8 cellular contexts compared by ENCODE assay signal in genomic region chr6:43390753-43391447, GRCh38. TPM values are rescaled to one million over a fixed set of nuclear protein-coding genes. Genes with fewer than 3 reads are reported as not detected.
DNase-seq lines count a peak whose midpoint lies in the region; ATAC-seq, FAIRE-seq and TF ChIP-seq lines count a peak whose summit lies in the region.
"Not testable (repeated sequence)": the region's sequence is repeated elsewhere in the genome, so short reads cannot be mapped to it uniquely, and the experiment has no call there.

No MANE protein-coding gene starts in this region.

- H3K27ac Mint-ChIP-seq in CD14-positive monocyte: peak overlapping the region in 1 of 7 donors; percentile 21
- H3K27ac Mint-ChIP-seq in T-helper 2 cell treated with Interferon-gamma antibody and Interleukin-4, amounts not matched to agents 5 μg/mL and 100 μg/mL, for 36 hours; stimulated activated naive B cell treated with anti-CD40 and anti-IgM and Interleukin-4, amounts not matched to agents 10 μg/mL and 1 μg/mL and 100 μg/mL, for 72 hours: not testable (repeated sequence)
- H3K27ac Mint-ChIP-seq in naive thymus-derived CD8-positive, alpha-beta T cell: peak overlapping the region in 7 of 10 donors; percentile 3 to 77 (median 44)

- FAIRE-seq in GM12891 (lab: Jason Lieb, UNC): peak; percentile 50

- peaks cover 47 to 76% (median 60%) of the 10 kb centered on the region in 3 donors for H3K27me3 Mint-ChIP-seq in CD14-positive monocyte (ENCODE audit: low read depth in 3 of 3)
- H3K27me3 Mint-ChIP-seq in T-helper 2 cell treated with Interferon-gamma antibody and Interleukin-4, amounts not matched to agents 5 μg/mL and 100 μg/mL, for 36 hours (ENCODE audit: low read depth): peaks cover 76% of the 10 kb centered on the region
- not testable (repeated sequence) for H3K27me3 Mint-ChIP-seq in activated T-cell treated with anti-CD3 and anti-CD28 coated beads, Interleukin-2, amount 50 U/mL, for 4 hours (ENCODE audit: low read depth)
- H3K27me3 Mint-ChIP-seq in naive thymus-derived CD8-positive, alpha-beta T cell: peaks cover 3 to 27% (median 3%) of the 10 kb centered on the region in 5 donors
- peaks cover 0 to 27% of the 10 kb centered on the region in 2 donors for H3K27me3 Mint-ChIP-seq in stimulated activated naive B cell treated with anti-CD40 and anti-IgM and Interleukin-4, amounts not matched to agents 10 μg/mL and 1 μg/mL and 100 μg/mL, for 72 hours

- peak overlapping the region; percentile 20 for H3K4me3 ChIP-seq in effector memory CD4-positive, alpha-beta T cell (ENCODE audit: insufficient read depth, low read depth, low read length, poor library complexity, severe bottlenecking)

- DNase-seq in CD14-positive monocyte (ENCODE audit: low spot score); GM12891 (ENCODE audit: insufficient read length, low spot score); T-helper 2 cell treated with Interferon-gamma antibody and Interleukin-4, amounts not matched to agents 5 μg/mL and 100 μg/mL, for 36 hours (ENCODE audit: low spot score); activated T-cell treated with anti-CD3 and anti-CD28 coated beads, Interleukin-2, amount 50 U/mL, for 4 hours; effector memory CD4-positive, alpha-beta T cell; naive thymus-derived CD8-positive, alpha-beta T cell; stimulated activated naive B cell treated with anti-CD40 and anti-IgM and Interleukin-4, amounts not matched to agents 10 μg/mL and 1 μg/mL and 100 μg/mL, for 72 hours: not testable (repeated sequence)
- peak; percentile 25 for DNase-seq in left kidney (ENCODE audit: low read depth, low spot score)

- H3K4me1 ChIP-seq in effector memory CD4-positive, alpha-beta T cell (ENCODE audit: control insufficient read depth, insufficient read depth, low read length, poor library complexity, severe bottlenecking): peaks cover 16% of the 10 kb centered on the region

- H3K36me3 ChIP-seq in effector memory CD4-positive, alpha-beta T cell (ENCODE audit: control insufficient read depth, insufficient read depth, low read length): not testable (repeated sequence)

- TF ChIP-seq POLR2A in GM12891 (IDR thresholded peaks at IDR 0.05; ENCODE audit: low read depth, low read length): peak; percentile 51

- peaks cover 31% of the 10 kb centered on the region for H3K4me1 Mint-ChIP-seq in CD14-positive monocyte
- peaks cover 19% of the 10 kb centered on the region for H3K4me1 Mint-ChIP-seq in T-helper 2 cell treated with Interferon-gamma antibody and Interleukin-4, amounts not matched to agents 5 μg/mL and 100 μg/mL, for 36 hours (ENCODE audit: low read depth)
- peaks cover 45% of the 10 kb centered on the region for H3K4me1 Mint-ChIP-seq in activated T-cell treated with anti-CD3 and anti-CD28 coated beads, Interleukin-2, amount 50 U/mL, for 4 hours (ENCODE audit: low read depth)
- peaks cover 27 to 58% (median 46%) of the 10 kb centered on the region in 4 donors for H3K4me1 Mint-ChIP-seq in naive thymus-derived CD8-positive, alpha-beta T cell
- peaks cover 26 to 64% of the 10 kb centered on the region in 2 donors for H3K4me1 Mint-ChIP-seq in stimulated activated naive B cell treated with anti-CD40 and anti-IgM and Interleukin-4, amounts not matched to agents 10 μg/mL and 1 μg/mL and 100 μg/mL, for 72 hours

- peak overlapping the region; percentile 75 to 85 for H3K4me3 Mint-ChIP-seq in CD14-positive monocyte
- H3K4me3 Mint-ChIP-seq in T-helper 2 cell treated with Interferon-gamma antibody and Interleukin-4, amounts not matched to agents 5 μg/mL and 100 μg/mL, for 36 hours: peak overlapping the region; percentile 27
- H3K4me3 Mint-ChIP-seq in activated T-cell treated with anti-CD3 and anti-CD28 coated beads, Interleukin-2, amount 50 U/mL, for 4 hours: peak overlapping the region; percentile 74
- peak overlapping the region; percentile 17 to 89 (median 78) for H3K4me3 Mint-ChIP-seq in naive thymus-derived CD8-positive, alpha-beta T cell
- H3K4me3 Mint-ChIP-seq in stimulated activated naive B cell treated with anti-CD40 and anti-IgM and Interleukin-4, amounts not matched to agents 10 μg/mL and 1 μg/mL and 100 μg/mL, for 72 hours: peak overlapping the region; percentile 74

- not testable (repeated sequence) for H3K9me3 ChIP-seq in effector memory CD4-positive, alpha-beta T cell (ENCODE audit: control insufficient read depth, low read length)

- H3K27ac ChIP-seq in effector memory CD4-positive, alpha-beta T cell (ENCODE audit: insufficient read depth, low read length, poor library complexity, severe bottlenecking): not testable (repeated sequence)

- not testable (repeated sequence) for ATAC-seq in activated T-cell treated with anti-CD3 and anti-CD28 coated beads, Interleukin-2, amount 50 U/mL, for 4 hours; naive thymus-derived CD8-positive, alpha-beta T cell; stimulated activated naive B cell treated with anti-CD40 and anti-IgM and Interleukin-4, amounts not matched to agents 10 μg/mL and 1 μg/mL and 100 μg/mL, for 72 hours (replicated peaks)

- TF ChIP-seq CTCF in CD14-positive monocyte (IDR thresholded peaks at IDR 0.05): not testable (repeated sequence)

- not testable (repeated sequence) for H3K9me3 Mint-ChIP-seq in CD14-positive monocyte; T-helper 2 cell treated with Interferon-gamma antibody and Interleukin-4, amounts not matched to agents 5 μg/mL and 100 μg/mL, for 36 hours; activated T-cell treated with anti-CD3 and anti-CD28 coated beads, Interleukin-2, amount 50 U/mL, for 4 hours; naive thymus-derived CD8-positive, alpha-beta T cell; stimulated activated naive B cell treated with anti-CD40 and anti-IgM and Interleukin-4, amounts not matched to agents 10 μg/mL and 1 μg/mL and 100 μg/mL, for 72 hours

- H3K36me3 Mint-ChIP-seq in CD14-positive monocyte; T-helper 2 cell treated with Interferon-gamma antibody and Interleukin-4, amounts not matched to agents 5 μg/mL and 100 μg/mL, for 36 hours (ENCODE audit: low read depth); activated T-cell treated with anti-CD3 and anti-CD28 coated beads, Interleukin-2, amount 50 U/mL, for 4 hours (ENCODE audit: insufficient read depth); naive thymus-derived CD8-positive, alpha-beta T cell; stimulated activated naive B cell treated with anti-CD40 and anti-IgM and Interleukin-4, amounts not matched to agents 10 μg/mL and 1 μg/mL and 100 μg/mL, for 72 hours: not testable (repeated sequence)

- not testable (repeated sequence) for H3K27me3 ChIP-seq in effector memory CD4-positive, alpha-beta T cell (replicated peaks; ENCODE audit: control insufficient read depth, insufficient read depth, low read length, poor library complexity, severe bottlenecking)

- POLR2A ChIA-PET in naive thymus-derived CD8-positive, alpha-beta T cell (lab: Charles Lee): interaction anchor here (5.7 kb wide), 1 partner anchor 22 kb away, joined by 29 read pairs; the partner anchor contains the start of gene ZNF318

- intact Hi-C loops in CD14-positive monocyte (cut with micrococcal nuclease): loop anchor here in 1 of 2 donors (10.0 kb wide), 1 partner anchor 126 kb away; no protein-coding TSS in a partner anchor

TF ChIP-seq in GM12891, 5 proteins besides CTCF, POLR2A, EP300 and RAD21:
- TF ChIP-seq TAF1 (IDR thresholded peaks at IDR 0.05; ENCODE audit: low read depth, low read length): peak; percentile 48; the same call in 1 of the 2 replicates

RNA-seq across cellular contexts. Expression of gene ZNF318, which starts 21.5 kb away (rescaled TPM):
- 1 to 10 TPM; 3.2 to 3.6 TPM for polyA plus RNA-seq in CD14-positive monocyte
- 81.5 TPM for polyA plus RNA-seq in GM12891 (2012; ENCODE audit: low read depth, missing spikeins)
- total RNA-seq in activated T-cell treated with anti-CD3 and anti-CD28 coated beads, Interleukin-2, amount 50 U/mL, for 4 hours: 1 to 10 TPM; 7.4 to 7.8 (median 7.6) TPM
- 10 to 100 TPM; 34.4 to 35.0 TPM for total RNA-seq in naive thymus-derived CD8-positive, alpha-beta T cell
- 1 to 10 TPM; 3.4 to 7.0 (median 5.7) TPM for polyA plus RNA-seq in naive thymus-derived CD8-positive, alpha-beta T cell

RNA-seq across cellular contexts. Expression of gene ABCC10, which starts 36.4 kb away (rescaled TPM):
- polyA plus RNA-seq in CD14-positive monocyte: 10 to 100 TPM in 1 of 2 donors, 1 to 10 TPM in 1; 7.6 to 10.2 TPM
- polyA plus RNA-seq in GM12891 (2012; ENCODE audit: low read depth, missing spikeins): 16.5 TPM
- total RNA-seq in activated T-cell treated with anti-CD3 and anti-CD28 coated beads, Interleukin-2, amount 50 U/mL, for 4 hours: 10 to 100 TPM; 24.2 to 30.1 (median 26.5) TPM
- 10 to 100 TPM; 67.2 to 72.6 TPM for total RNA-seq in naive thymus-derived CD8-positive, alpha-beta T cell
- 10 to 100 TPM in 2 of 3 donors, 1 to 10 TPM in 1; 9.6 to 15.9 (median 10.6) TPM for polyA plus RNA-seq in naive thymus-derived CD8-positive, alpha-beta T cell

Comparison
In these comparisons a context has a peak if more than half of its experiments do, and no peak if none do; other contexts are left out.
1. H3K4me3 Mint-ChIP-seq: peak in every context shown above with its lines; median percentile 80 in CD14-positive monocyte; 78 in naive thymus-derived CD8-positive, alpha-beta T cell; 74 in activated T-cell treated with anti-CD3 and anti-CD28 coated beads, Interleukin-2, amount 50 U/mL, for 4 hours; 74 in stimulated activated naive B cell treated with anti-CD40 and anti-IgM and Interleukin-4, amounts not matched to agents 10 μg/mL and 1 μg/mL and 100 μg/mL, for 72 hours; 27 in T-helper 2 cell treated with Interferon-gamma antibody and Interleukin-4, amounts not matched to agents 5 μg/mL and 100 μg/mL, for 36 hours.
2. RNA of gene ZNF318, which starts 21.5 kb away (total RNA-seq): 34.4 to 35.0 TPM in naive thymus-derived CD8-positive, alpha-beta T cell; 7.4 to 7.8 TPM in activated T-cell treated with anti-CD3 and anti-CD28 coated beads, Interleukin-2, amount 50 U/mL, for 4 hours; every median in the first group is over 4 times any median in the second.